In genomic region chr7:1928555-1929348, GRCh38 we compare ENCODE assay signal across 12 cellular contexts.
A peak's percentile ranks its signal among the peaks of the same experiment; 100 is the strongest.
DNase-seq lines count a peak whose midpoint lies in the region; ATAC-seq, FAIRE-seq and TF ChIP-seq lines count a peak whose summit lies in the region.
"Had no signal": no experiment of that assay in that cellular context is flagged by ENCODE, and none has a peak within 500 bp of the region (broad histone marks: within the 10 kb centered on the region; RNA-seq: fewer than 3 reads in every experiment).

No MANE protein-coding gene starts in this region.

- H3K4me2 ChIP-seq in K562 (ENCODE audit: insufficient read depth, low read length) = no peak overlapping the region

- TF ChIP-seq POLR2A in K562 (conservative IDR thresholded peaks at IDR 0.05) (no peak), breast epithelium (IDR thresholded peaks at IDR 0.05) (no peak)

- H3K27me3 Mint-ChIP-seq in CD4-positive, CD25-positive, alpha-beta regulatory T cell = no peaks in the 10 kb centered on the region
- peaks cover 1% of the 10 kb centered on the region for H3K27me3 Mint-ChIP-seq in IgD-negative memory B cell
- peaks cover 0 to 13% (median 0%) of the 10 kb centered on the region in 5 donors for H3K27me3 Mint-ChIP-seq in naive thymus-derived CD4-positive, alpha-beta T cell
- peaks cover 11% of the 10 kb centered on the region for H3K27me3 Mint-ChIP-seq in endothelial cell (ENCODE audit: unreplicated experiment)

- H2AFZ ChIP-seq in K562 (ENCODE audit: low read depth, low read length) = no peak overlapping the region

- H3K4me1 Mint-ChIP-seq in CD4-positive, CD25-positive, alpha-beta regulatory T cell = peaks cover 14 to 67% (median 52%) of the 10 kb centered on the region in 4 donors
- H3K4me1 Mint-ChIP-seq in IgD-negative memory B cell (peaks cover 19 to 40% (median 40%) of the 10 kb centered on the region in 3 donors), endothelial cell (ENCODE audit: unreplicated experiment) (peaks cover 26% of the 10 kb centered on the region)
- peaks cover 45 to 68% (median 63%) of the 10 kb centered on the region in 7 donors for H3K4me1 Mint-ChIP-seq in naive thymus-derived CD4-positive, alpha-beta T cell

- no peaks in the 10 kb centered on the region for H3K9me1 ChIP-seq in K562 (ENCODE audit: control insufficient read depth, insufficient read depth, low read length)

- TF ChIP-seq CTCF in K562 (IDR thresholded peaks at IDR 0.05 in 2 of 3, conservative IDR thresholded peaks at IDR 0.05 in 1 of 3; ENCODE audit: insufficient read depth in 2 of 3, low read depth in 1 of 3, low read length in 3 of 3) = no peak
- TF ChIP-seq CTCF in endothelial cell (IDR thresholded peaks at IDR 0.05; ENCODE audit: unreplicated experiment) = no peak
- TF ChIP-seq CTCF in breast epithelium (IDR thresholded peaks at IDR 0.05) = no peak

- peaks cover 0 to 5% (median 0%) of the 10 kb centered on the region in 7 donors for H3K9me3 Mint-ChIP-seq in CD4-positive, CD25-positive, alpha-beta regulatory T cell
- H3K9me3 Mint-ChIP-seq in IgD-negative memory B cell = no peaks in the 10 kb centered on the region
- H3K9me3 Mint-ChIP-seq in naive thymus-derived CD4-positive, alpha-beta T cell = peaks cover 0 to 12% (median 0%) of the 10 kb centered on the region in 11 donors
- no peaks in the 10 kb centered on the region for H3K9me3 Mint-ChIP-seq in endothelial cell (ENCODE audit: unreplicated experiment)

- intact Hi-C loops in K562 (cut with micrococcal nuclease) = no loop called here
- intact Hi-C loops in naive thymus-derived CD4-positive, alpha-beta T cell (cut with micrococcal nuclease) = loop anchor here (10.0 kb wide), 4 partner anchors 264 to 426 kb away; partner anchors contain the start of genes EIF3B (in 1 of the 2), MAD1L1 (in 1 of the 2) and PSMG3 (in 1 of the 2)
- intact Hi-C loops in breast epithelium (cut with DNase I; ENCODE audit: low total_unique reads) = no loop called here

- peaks cover 49% of the 10 kb centered on the region for H3K4me1 ChIP-seq in CD4-positive, CD25-positive, alpha-beta regulatory T cell (ENCODE audit: control insufficient read depth, insufficient read depth, low read length, poor library complexity, severe bottlenecking)
- H3K4me1 ChIP-seq in K562 (replicated peaks in 1 of 2; ENCODE audit: control insufficient read depth in 2 of 2, insufficient read depth in 2 of 2, low read length in 2 of 2) (peaks cover 13 to 15% of the 10 kb centered on the region in 2 experiments; a peak in 3 of 5 replicates), breast epithelium (no peaks in the 10 kb centered on the region)
- peaks cover 30 to 50% of the 10 kb centered on the region in 2 donors for H3K4me1 ChIP-seq in naive thymus-derived CD4-positive, alpha-beta T cell (ENCODE audit: control insufficient read depth in 2 of 2, insufficient read depth in 2 of 2, low read length in 2 of 2)

- TF ChIP-seq RAD21 in K562 (CRISPR knock-in tag; conservative IDR thresholded peaks at IDR 0.05 in 1 of 2, IDR thresholded peaks at IDR 0.05 in 1 of 2) = no peak

- in situ Hi-C loops in K562 (cut with MboI) = no loop called here

- no peaks in the 10 kb centered on the region for H3K9me3 ChIP-seq in CD4-positive, CD25-positive, alpha-beta regulatory T cell (ENCODE audit: control insufficient read depth in 2 of 2, low read length in 2 of 2)
- no peaks in the 10 kb centered on the region; the same call in 1 of the 2 replicates for H3K9me3 ChIP-seq in K562 (replicated peaks; ENCODE audit: control insufficient read depth, insufficient read depth, low read depth, low read length)
- no peaks in the 10 kb centered on the region for H3K9me3 ChIP-seq in naive thymus-derived CD4-positive, alpha-beta T cell (ENCODE audit: control insufficient read depth in 2 of 3, low read length in 3 of 3)
- no peaks in the 10 kb centered on the region for H3K9me3 ChIP-seq in breast epithelium

- POLR2A ChIA-PET in K562 (lab: Yijun Ruan, JAX) = interaction anchor here (0.6 kb wide), 1 partner anchor 15 kb away, joined by 3 read pairs; no protein-coding TSS in a partner anchor
- POLR2A ChIA-PET in naive thymus-derived CD4-positive, alpha-beta T cell (lab: Charles Lee) = interaction anchor here (8.3 kb wide), 1 partner anchor 11 kb away, joined by 88 read pairs; no protein-coding TSS in a partner anchor

- H3K27ac ChIP-seq in CD4-positive, CD25-positive, alpha-beta regulatory T cell (ENCODE audit: insufficient read depth, low read length, poor library complexity, severe bottlenecking) = peak overlapping the region; percentile 90
- H3K27ac ChIP-seq in K562 (ENCODE audit: extremely low read depth, low read depth, low read length) (no peak overlapping the region), breast epithelium (no peak overlapping the region)
- H3K27ac ChIP-seq in naive thymus-derived CD4-positive, alpha-beta T cell (ENCODE audit: low read depth, low read length) = peak overlapping the region; percentile 63

- H3K27me3 ChIP-seq in CD4-positive, CD25-positive, alpha-beta regulatory T cell (ENCODE audit: control insufficient read depth, insufficient read depth, low read length) = no peaks in the 10 kb centered on the region
- H3K27me3 ChIP-seq in K562 (ENCODE audit: control insufficient read depth in 2 of 2, insufficient read depth in 2 of 2, low read length in 2 of 2) (no peaks in the 10 kb centered on the region), breast epithelium (no peaks in the 10 kb centered on the region)
- no peaks in the 10 kb centered on the region for H3K27me3 ChIP-seq in naive thymus-derived CD4-positive, alpha-beta T cell (ENCODE audit: control insufficient read depth in 2 of 2, insufficient read depth in 2 of 2, low read length in 2 of 2)

- BruUV-seq in K562 (replicated peaks; lab: Mats Ljungman, UMichigan) = no TSS peak

- peak overlapping the region; percentile 93 to 95 (median 93) for H3K27ac Mint-ChIP-seq in CD4-positive, CD25-positive, alpha-beta regulatory T cell
- H3K27ac Mint-ChIP-seq in IgD-negative memory B cell (peak overlapping the region; percentile 29 to 83 (median 76)), endothelial cell (ENCODE audit: unreplicated experiment) (no peak overlapping the region)
- H3K27ac Mint-ChIP-seq in naive thymus-derived CD4-positive, alpha-beta T cell = peak overlapping the region in 8 of 9 donors; percentile 81 to 99 (median 90)

- no peak for DNase-seq in CD4-positive, CD25-positive, alpha-beta regulatory T cell
- DNase-seq in K562 (ENCODE audit: extremely low read depth in 1 of 4, low spot score in 3 of 4) = no peak
- DNase-seq in naive thymus-derived CD4-positive, alpha-beta T cell = no peak
- DNase-seq in endothelial cell (ENCODE audit: low spot score) = no peak
- no peak for DNase-seq in NOMO-1 treated with dmso at 0.1 percent for 144 hours (lab: John Stamatoyannopoulos, UW; ENCODE audit: unreplicated experiment)
- DNase-seq in breast epithelium (ENCODE audit: low spot score in 2 of 2) = no peak
- DNase-seq: NCI-H146; stimulated activated CD4-positive, alpha-beta T cell treated with anti-CD3 and anti-CD28 coated beads, Interleukin-4, amount 100 ng/mL, for 1 hour; stimulated activated naive CD4-positive, alpha-beta T cell had no signal

- H3K4me3 Mint-ChIP-seq in CD4-positive, CD25-positive, alpha-beta regulatory T cell = peak overlapping the region in 2 of 4 donors; percentile 22 to 34
- H3K4me3 Mint-ChIP-seq in IgD-negative memory B cell (peak overlapping the region in 2 of 4 donors; percentile 15 to 44), endothelial cell (ENCODE audit: unreplicated experiment) (no peak overlapping the region)
- H3K4me3 Mint-ChIP-seq in naive thymus-derived CD4-positive, alpha-beta T cell = peak overlapping the region in 6 of 10 donors; percentile 27 to 97 (median 56)

- no peak for TF ChIP-seq EP300 in K562 (IDR thresholded peaks at IDR 0.05; ENCODE audit: low read length)

- H3K36me3 Mint-ChIP-seq in CD4-positive, CD25-positive, alpha-beta regulatory T cell = peaks cover 30% of the 10 kb centered on the region
- H3K36me3 Mint-ChIP-seq in IgD-negative memory B cell = no peaks in the 10 kb centered on the region
- peaks cover 7 to 52% (median 16%) of the 10 kb centered on the region in 5 donors for H3K36me3 Mint-ChIP-seq in naive thymus-derived CD4-positive, alpha-beta T cell
- H3K36me3 Mint-ChIP-seq in endothelial cell (ENCODE audit: low read depth, unreplicated experiment) = peaks cover 13% of the 10 kb centered on the region

- FAIRE-seq in K562 (lab: Jason Lieb, UNC) = no peak

- CTCF ChIA-PET in K562 (lab: Yijun Ruan, JAX; ENCODE audit: low intra/inter-chr PET ratio) = no interaction called here
- CTCF ChIA-PET in naive thymus-derived CD4-positive, alpha-beta T cell (lab: Charles Lee) = interaction anchor here (0.8 kb wide), 1 partner anchor 171 kb away, joined by 3 read pairs; no protein-coding TSS in a partner anchor

- H3K79me2 ChIP-seq in K562 (ENCODE audit: control insufficient read depth, insufficient read depth, low read length) = no peaks in the 10 kb centered on the region

- H3K4me3 ChIP-seq in CD4-positive, CD25-positive, alpha-beta regulatory T cell (ENCODE audit: low read depth, low read length) = no peak overlapping the region
- no peak overlapping the region for H3K4me3 ChIP-seq in K562
- no peak overlapping the region for H3K4me3 ChIP-seq in naive thymus-derived CD4-positive, alpha-beta T cell (ENCODE audit: low read length)
- no peak overlapping the region for H3K4me3 ChIP-seq in breast epithelium

- ATAC-seq in CD4-positive, CD25-positive, alpha-beta regulatory T cell (ENCODE audit: low read depth in 2 of 2) = no peak
- no peak for ATAC-seq in K562
- ATAC-seq in naive thymus-derived CD4-positive, alpha-beta T cell = no peak
- no peak for ATAC-seq in HG02884 (IDR thresholded peaks at IDR 0.05; ENCODE audit: unreplicated experiment)
- ATAC-seq: activated CD4-positive, CD25-positive, alpha-beta regulatory T cell treated with anti-CD3 and anti-CD28 coated beads, Interleukin-2, amount 50 U/mL, for 24 hours had no signal

- H4K20me1 ChIP-seq in K562 (replicated peaks; ENCODE audit: control insufficient read depth, insufficient read depth, low read length) = 0 out of 2 replicates have a peak, but pooled peaks cover 6% of the 10 kb centered on the region

- H3K9ac ChIP-seq in K562 (ENCODE audit: insufficient read depth in 1 of 2, low read depth in 2 of 2, low read length in 2 of 2) = no peak overlapping the region

- 75% methylated on average over 6 of the region's 22 CpGs for WGBS in K562 (ENCODE audit: insufficient coverage, low coverage, missing lambda C conversion rate)

- H3K36me3 ChIP-seq in CD4-positive, CD25-positive, alpha-beta regulatory T cell (ENCODE audit: control insufficient read depth, insufficient read depth, low read length) = peaks cover 31% of the 10 kb centered on the region
- H3K36me3 ChIP-seq in K562 (ENCODE audit: control insufficient read depth, insufficient read depth, low read length) = no peaks in the 10 kb centered on the region
- peaks cover 3 to 40% (median 4%) of the 10 kb centered on the region in 3 experiments for H3K36me3 ChIP-seq in naive thymus-derived CD4-positive, alpha-beta T cell (ENCODE audit: control insufficient read depth in 2 of 3, insufficient read depth in 3 of 3, low read length in 3 of 3)
- no peaks in the 10 kb centered on the region for H3K36me3 ChIP-seq in breast epithelium

TF ChIP-seq in K562, 482 proteins besides CTCF, POLR2A, EP300 and RAD21:
- no peak for TF ChIP-seq NR1H2 (CRISPR knock-in tag; IDR thresholded peaks at IDR 0.05)
- peak; percentile 65; the same call in 1 of the 2 replicates for TF ChIP-seq ZNF263 (CRISPR knock-in tag; IDR thresholded peaks at IDR 0.05; ENCODE audit: borderline replicate concordance)

Comparison
In these comparisons a context has a peak if more than half of its experiments do, and no peak if none do; other contexts are left out.
1. H3K27ac ChIP-seq: peak in CD4-positive, CD25-positive, alpha-beta regulatory T cell (single experiment) and naive thymus-derived CD4-positive, alpha-beta T cell (single experiment); none in K562 (single experiment) and breast epithelium (0 of 2).
2. intact Hi-C loops: an anchor here in naive thymus-derived CD4-positive, alpha-beta T cell (10.0 kb wide); none called in K562 and breast epithelium.